Comparison of ENCODE assay signal across 1 cellular context in genomic region chr4:127249066-127249766, GRCh38.
TF ChIP-seq lines count a peak whose summit lies in the region.

No MANE protein-coding gene starts in this region.

TF ChIP-seq in K562, 482 proteins besides CTCF, POLR2A, EP300 and RAD21 (continues in another document):
- TF ChIP-seq MTA2 (IDR thresholded peaks at IDR 0.05; ENCODE audit: low read depth) (no peak), TAF15 (IDR thresholded peaks at IDR 0.05; ENCODE audit: low read depth, low read length) (no peak), FOSL1 (tag; conservative IDR thresholded peaks at IDR 0.05) (peak; percentile 33; the same call in 1 of the 2 replicates), POLR2AphosphoS5 (IDR thresholded peaks at IDR 0.05; ENCODE audit: control insufficient read depth, insufficient read depth, low read depth, low read length) (no peak), E2F5 (CRISPR knock-in tag; IDR thresholded peaks at IDR 0.05) (no peak), FUS (optimal IDR thresholded peaks at IDR 0.05; ENCODE audit: low read depth, low read length) (no peak), SMARCC2 (IDR thresholded peaks at IDR 0.05; ENCODE audit: low read depth) (no peak), KDM4B (IDR thresholded peaks at IDR 0.05; ENCODE audit: borderline replicate concordance in 2 of 2, low read depth in 1 of 2) (no peak), MEIS2 (IDR thresholded peaks at IDR 0.05; ENCODE audit: partially characterized antibody) (no peak), ZEB2 (IDR thresholded peaks at IDR 0.05) (no peak), NFIX (CRISPR knock-in tag; IDR thresholded peaks at IDR 0.05; ENCODE audit: low read depth) (no peak), SRSF9 (IDR thresholded peaks at IDR 0.05; ENCODE audit: borderline replicate concordance, low read depth, low read length) (no peak), HIVEP1 (CRISPR knock-in tag; IDR thresholded peaks at IDR 0.05) (no peak), NEUROD1 (IDR thresholded peaks at IDR 0.05; ENCODE audit: borderline replicate concordance, low read depth, low read length, partially characterized antibody) (no peak), ZNF518B (CRISPR knock-in tag; IDR thresholded peaks at IDR 0.05) (no peak), SNAPC5 (CRISPR knock-in tag; IDR thresholded peaks at IDR 0.05) (no peak), ZBTB40 (IDR thresholded peaks at IDR 0.05) (no peak), ZBTB40 (CRISPR knock-in tag; IDR thresholded peaks at IDR 0.05) (no peak), ZFP1 (CRISPR knock-in tag; IDR thresholded peaks at IDR 0.05) (no peak), ZBTB33 (CRISPR knock-in tag; IDR thresholded peaks at IDR 0.05) (no peak), SOX6 (IDR thresholded peaks at IDR 0.05) (no peak), CBX1 (IDR thresholded peaks at IDR 0.05; ENCODE audit: low read depth) (no peak), NFYB (IDR thresholded peaks at IDR 0.05; ENCODE audit: extremely low read depth, insufficient read length) (no peak), ZNF830 (CRISPR knock-in tag; IDR thresholded peaks at IDR 0.05) (no peak), MGA (IDR thresholded peaks at IDR 0.05) (peak; percentile 31; the same call in 1 of the 2 replicates), RBM25 (IDR thresholded peaks at IDR 0.05; ENCODE audit: low read depth, low read length, severe bottlenecking) (no peak)
